9 cellular contexts compared by ENCODE assay signal in the genomic region with DNA sequence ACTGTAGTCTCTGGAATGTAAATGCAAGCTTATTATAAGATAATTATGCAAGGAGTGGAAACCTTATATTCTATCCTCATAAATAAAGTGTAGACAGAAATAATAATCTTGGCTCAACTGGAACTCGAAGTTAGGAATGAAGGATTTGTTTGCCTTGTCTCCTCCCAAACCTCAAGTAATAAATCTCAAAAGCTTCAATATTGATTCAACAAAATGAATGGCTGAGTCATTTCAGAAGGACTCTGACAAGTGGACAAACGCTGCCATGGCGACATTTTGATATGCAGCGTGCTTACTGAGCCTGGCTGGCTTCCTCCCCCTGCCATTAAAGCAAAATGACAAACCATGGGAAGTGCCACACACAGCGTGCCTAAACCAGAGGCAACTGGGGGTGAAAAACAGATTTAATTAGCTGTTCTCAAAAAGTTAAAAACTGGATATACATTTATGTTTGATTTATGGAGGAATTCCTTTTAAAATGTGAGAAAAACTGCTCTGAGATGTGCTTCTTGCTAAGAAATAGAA. TPM values are rescaled to one million over a fixed set of nuclear protein-coding genes. Genes with fewer than 3 reads are reported as not detected.
A peak's percentile ranks its signal among the peaks of the same experiment; 100 is the strongest.
DNase-seq lines count a peak whose midpoint lies in the region; ATAC-seq and TF ChIP-seq lines count a peak whose summit lies in the region.
"Had no signal": no experiment of that assay in that cellular context is flagged by ENCODE, and none has a peak within 500 bp of the region (broad histone marks: within the 10 kb centered on the region; RNA-seq: fewer than 3 reads in every experiment).

No MANE protein-coding gene starts in this region.

- H3K36me3 Mint-ChIP-seq in activated CD4-positive, alpha-beta memory T cell treated with anti-CD3 and anti-CD28 coated beads for 36 hours, result no peaks in the 10 kb centered on the region

- ATAC-seq in mucosa of descending colon, result peak; percentile 98

- POLR2A ChIA-PET in activated CD4-positive, alpha-beta memory T cell treated with anti-CD3 and anti-CD28 coated beads for 36 hours (lab: Charles Lee), result interaction anchor here (0.6 kb wide), 1 partner anchor 289 kb away, joined by 4 read pairs; no protein-coding TSS in a partner anchor

- H3K27me3 Mint-ChIP-seq in activated CD4-positive, alpha-beta memory T cell treated with anti-CD3 and anti-CD28 coated beads for 36 hours, result peaks cover 21% of the 10 kb centered on the region

- H3K36me3 ChIP-seq in mucosa of descending colon (ENCODE audit: low read depth), result no peaks in the 10 kb centered on the region

- peak; percentile 45 for DNase-seq in DMS79 (lab: John Stamatoyannopoulos, UW)
- peak; percentile 77 for DNase-seq in NCI-H1092 treated with DMSO at 0.1 percent for 48 hours (lab: John Stamatoyannopoulos, UW)
- DNase-seq in SHP77 (lab: John Stamatoyannopoulos, UW), result peak; percentile 93 to 94
- DNase-seq in mucosa of descending colon, result peak; percentile 61 to 79 (median 65)
- DNase-seq in cortex of kidney (lab: John Stamatoyannopoulos, UW), result no peak
- DNase-seq in activated naive CD4-positive, alpha-beta T cell treated with anti-CD3 and anti-CD28 coated beads, Interleukin-2, amount 50 U/mL, for 16 hours, result no peak
- no peak for DNase-seq in activated CD4-positive, alpha-beta memory T cell treated with anti-CD3 and anti-CD28 coated beads for 36 hours
- DNase-seq in OCI-M2 (lab: John Stamatoyannopoulos, UW; ENCODE audit: unreplicated experiment), result no peak
- DNase-seq: NK-92 treated with Interleukin-12 subunit alpha and Interleukin-12 subunit beta, amount 100 ng/mL, for 24 hours had no signal

- no peaks in the 10 kb centered on the region for H3K4me1 ChIP-seq in mucosa of descending colon (ENCODE audit: low read depth)

- H3K9me3 Mint-ChIP-seq in activated CD4-positive, alpha-beta memory T cell treated with anti-CD3 and anti-CD28 coated beads for 36 hours, result no peaks in the 10 kb centered on the region

- no peak overlapping the region for H3K4me3 ChIP-seq in mucosa of descending colon

- no peaks in the 10 kb centered on the region for H3K4me1 Mint-ChIP-seq in activated CD4-positive, alpha-beta memory T cell treated with anti-CD3 and anti-CD28 coated beads for 36 hours (ENCODE audit: low read depth)

- intact Hi-C loops in mucosa of descending colon (cut with DNase I, micrococcal nuclease), result no loop called here
- intact Hi-C loops in activated CD4-positive, alpha-beta memory T cell treated with anti-CD3 and anti-CD28 coated beads for 36 hours (cut with micrococcal nuclease), result no loop called here

- CTCF ChIA-PET in activated CD4-positive, alpha-beta memory T cell treated with anti-CD3 and anti-CD28 coated beads for 36 hours (lab: Charles Lee), result interaction anchor here (0.9 kb wide), 1 partner anchor 235 kb away, joined by 3 read pairs; no protein-coding TSS in a partner anchor

- TF ChIP-seq CTCF in mucosa of descending colon (IDR thresholded peaks at IDR 0.05), result no peak

- H3K4me3 Mint-ChIP-seq in activated CD4-positive, alpha-beta memory T cell treated with anti-CD3 and anti-CD28 coated beads for 36 hours, result no peak overlapping the region

- H3K9me3 ChIP-seq in mucosa of descending colon, result no peaks in the 10 kb centered on the region

- no peak overlapping the region for H3K27ac Mint-ChIP-seq in activated CD4-positive, alpha-beta memory T cell treated with anti-CD3 and anti-CD28 coated beads for 36 hours

RNA-seq across cellular contexts. Expression of gene ADGRV1, which starts 10.5 kb away (rescaled TPM):
- 1 to 10 TPM; 4.5 to 8.6 (median 6.1) TPM for total RNA-seq in mucosa of descending colon
- under 1 TPM in 1 of 2 experiments, not detected in 1; 0.05 TPM for total RNA-seq in activated CD4-positive, alpha-beta memory T cell treated with anti-CD3 and anti-CD28 coated beads for 36 hours

RNA-seq across cellular contexts. Expression of gene LYSMD3, which starts 18.7 kb away (rescaled TPM):
- total RNA-seq in mucosa of descending colon, result 10 to 100 TPM; 20.1 to 25.1 (median 23.1) TPM
- total RNA-seq in activated CD4-positive, alpha-beta memory T cell treated with anti-CD3 and anti-CD28 coated beads for 36 hours, result 10 to 100 TPM; 12.6 to 13.0 TPM

Comparison
In these comparisons a context has a peak if more than half of its experiments do, and no peak if none do; other contexts are left out.
1. DNase-seq: peak in DMS79 (single experiment), NCI-H1092 treated with DMSO at 0.1 percent for 48 hours (single experiment), SHP77 (2 of 2) and mucosa of descending colon (3 of 3); none in cortex of kidney (single experiment), activated naive CD4-positive, alpha-beta T cell treated with anti-CD3 and anti-CD28 coated beads, Interleukin-2, amount 50 U/mL, for 16 hours (single experiment), activated CD4-positive, alpha-beta memory T cell treated with anti-CD3 and anti-CD28 coated beads for 36 hours (single experiment) and OCI-M2 (single experiment).
2. RNA of gene ADGRV1, which starts 10.5 kb away (total RNA-seq): 4.5 to 8.6 TPM in mucosa of descending colon; 0.05 TPM in activated CD4-positive, alpha-beta memory T cell treated with anti-CD3 and anti-CD28 coated beads for 36 hours; every median in the first group is over 4 times any median in the second.